2 cellular contexts compared by ENCODE assay signal in genomic region chr6:84089552-84089951, GRCh38.
TF ChIP-seq lines count a peak whose summit lies in the region.

No MANE protein-coding gene starts in this region.

TF ChIP-seq in GM23338, 12 proteins besides CTCF, POLR2A, EP300 and RAD21:
- TF ChIP-seq JUNB (IDR thresholded peaks at IDR 0.05; ENCODE audit: unreplicated experiment) (no peak), CREB1 (CRISPR knock-in tag; IDR thresholded peaks at IDR 0.05; ENCODE audit: low read depth) (no peak), NANOG (IDR thresholded peaks at IDR 0.05; ENCODE audit: borderline replicate concordance) (no peak), REST (IDR thresholded peaks at IDR 0.05; ENCODE audit: unreplicated experiment) (no peak), STAT1 (IDR thresholded peaks at IDR 0.05; ENCODE audit: unreplicated experiment) (no peak), POLR2AphosphoS5 (IDR thresholded peaks at IDR 0.05; ENCODE audit: low read depth) (no peak), EZH2phosphoT487 (IDR thresholded peaks at IDR 0.05; ENCODE audit: unreplicated experiment) (no peak), EZH2 (IDR thresholded peaks at IDR 0.05; ENCODE audit: low read depth, unreplicated experiment) (no peak), ZNF331 (CRISPR knock-in tag; IDR thresholded peaks at IDR 0.05; ENCODE audit: low read depth) (no peak), ZNF114 (CRISPR knock-in tag; IDR thresholded peaks at IDR 0.05) (no peak)
- TF ChIP-seq, protein P1, sequence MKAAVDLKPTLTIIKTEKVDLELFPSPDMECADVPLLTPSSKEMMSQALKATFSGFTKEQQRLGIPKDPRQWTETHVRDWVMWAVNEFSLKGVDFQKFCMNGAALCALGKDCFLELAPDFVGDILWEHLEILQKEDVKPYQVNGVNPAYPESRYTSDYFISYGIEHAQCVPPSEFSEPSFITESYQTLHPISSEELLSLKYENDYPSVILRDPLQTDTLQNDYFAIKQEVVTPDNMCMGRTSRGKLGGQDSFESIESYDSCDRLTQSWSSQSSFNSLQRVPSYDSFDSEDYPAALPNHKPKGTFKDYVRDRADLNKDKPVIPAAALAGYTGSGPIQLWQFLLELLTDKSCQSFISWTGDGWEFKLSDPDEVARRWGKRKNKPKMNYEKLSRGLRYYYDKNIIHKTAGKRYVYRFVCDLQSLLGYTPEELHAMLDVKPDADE (IDR thresholded peaks at IDR 0.05), result no peak
- TF ChIP-seq, protein P2, sequence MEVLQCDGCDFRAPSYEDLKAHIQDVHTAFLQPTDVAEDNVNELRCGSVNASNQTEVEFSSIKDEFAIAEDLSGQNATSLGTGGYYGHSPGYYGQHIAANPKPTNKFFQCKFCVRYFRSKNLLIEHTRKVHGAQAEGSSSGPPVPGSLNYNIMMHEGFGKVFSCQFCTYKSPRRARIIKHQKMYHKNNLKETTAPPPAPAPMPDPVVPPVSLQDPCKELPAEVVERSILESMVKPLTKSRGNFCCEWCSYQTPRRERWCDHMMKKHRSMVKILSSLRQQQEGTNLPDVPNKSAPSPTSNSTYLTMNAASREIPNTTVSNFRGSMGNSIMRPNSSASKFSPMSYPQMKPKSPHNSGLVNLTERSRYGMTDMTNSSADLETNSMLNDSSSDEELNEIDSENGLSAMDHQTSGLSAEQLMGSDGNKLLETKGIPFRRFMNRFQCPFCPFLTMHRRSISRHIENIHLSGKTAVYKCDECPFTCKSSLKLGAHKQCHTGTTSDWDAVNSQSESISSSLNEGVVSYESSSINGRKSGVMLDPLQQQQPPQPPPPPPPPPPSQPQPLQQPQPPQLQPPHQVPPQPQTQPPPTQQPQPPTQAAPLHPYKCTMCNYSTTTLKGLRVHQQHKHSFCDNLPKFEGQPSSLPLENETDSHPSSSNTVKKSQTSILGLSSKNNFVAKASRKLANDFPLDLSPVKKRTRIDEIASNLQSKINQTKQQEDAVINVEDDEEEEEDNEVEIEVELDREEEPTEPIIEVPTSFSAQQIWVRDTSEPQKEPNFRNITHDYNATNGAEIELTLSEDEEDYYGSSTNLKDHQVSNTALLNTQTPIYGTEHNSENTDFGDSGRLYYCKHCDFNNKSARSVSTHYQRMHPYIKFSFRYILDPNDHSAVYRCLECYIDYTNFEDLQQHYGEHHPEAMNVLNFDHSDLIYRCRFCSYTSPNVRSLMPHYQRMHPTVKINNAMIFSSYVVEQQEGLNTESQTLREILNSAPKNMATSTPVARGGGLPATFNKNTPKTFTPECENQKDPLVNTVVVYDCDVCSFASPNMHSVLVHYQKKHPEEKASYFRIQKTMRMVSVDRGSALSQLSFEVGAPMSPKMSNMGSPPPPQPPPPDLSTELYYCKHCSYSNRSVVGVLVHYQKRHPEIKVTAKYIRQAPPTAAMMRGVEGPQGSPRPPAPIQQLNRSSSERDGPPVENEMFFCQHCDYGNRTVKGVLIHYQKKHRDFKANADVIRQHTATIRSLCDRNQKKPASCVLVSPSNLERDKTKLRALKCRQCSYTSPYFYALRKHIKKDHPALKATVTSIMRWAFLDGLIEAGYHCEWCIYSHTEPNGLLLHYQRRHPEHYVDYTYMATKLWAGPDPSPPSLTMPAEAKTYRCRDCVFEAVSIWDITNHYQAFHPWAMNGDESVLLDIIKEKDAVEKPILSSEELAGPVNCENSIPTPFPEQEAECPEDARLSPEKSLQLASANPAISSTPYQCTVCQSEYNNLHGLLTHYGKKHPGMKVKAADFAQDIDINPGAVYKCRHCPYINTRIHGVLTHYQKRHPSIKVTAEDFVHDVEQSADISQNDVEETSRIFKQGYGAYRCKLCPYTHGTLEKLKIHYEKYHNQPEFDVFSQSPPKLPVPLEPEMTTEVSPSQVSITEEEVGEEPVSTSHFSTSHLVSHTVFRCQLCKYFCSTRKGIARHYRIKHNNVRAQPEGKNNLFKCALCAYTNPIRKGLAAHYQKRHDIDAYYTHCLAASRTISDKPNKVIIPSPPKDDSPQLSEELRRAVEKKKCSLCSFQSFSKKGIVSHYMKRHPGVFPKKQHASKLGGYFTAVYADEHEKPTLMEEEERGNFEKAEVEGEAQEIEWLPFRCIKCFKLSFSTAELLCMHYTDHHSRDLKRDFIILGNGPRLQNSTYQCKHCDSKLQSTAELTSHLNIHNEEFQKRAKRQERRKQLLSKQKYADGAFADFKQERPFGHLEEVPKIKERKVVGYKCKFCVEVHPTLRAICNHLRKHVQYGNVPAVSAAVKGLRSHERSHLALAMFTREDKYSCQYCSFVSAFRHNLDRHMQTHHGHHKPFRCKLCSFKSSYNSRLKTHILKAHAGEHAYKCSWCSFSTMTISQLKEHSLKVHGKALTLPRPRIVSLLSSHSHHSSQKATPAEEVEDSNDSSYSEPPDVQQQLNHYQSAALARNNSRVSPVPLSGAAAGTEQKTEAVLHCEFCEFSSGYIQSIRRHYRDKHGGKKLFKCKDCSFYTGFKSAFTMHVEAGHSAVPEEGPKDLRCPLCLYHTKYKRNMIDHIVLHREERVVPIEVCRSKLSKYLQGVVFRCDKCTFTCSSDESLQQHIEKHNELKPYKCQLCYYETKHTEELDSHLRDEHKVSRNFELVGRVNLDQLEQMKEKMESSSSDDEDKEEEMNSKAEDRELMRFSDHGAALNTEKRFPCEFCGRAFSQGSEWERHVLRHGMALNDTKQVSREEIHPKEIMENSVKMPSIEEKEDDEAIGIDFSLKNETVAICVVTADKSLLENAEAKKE (CRISPR knock-in tag; IDR thresholded peaks at IDR 0.05), result no peak

TF ChIP-seq in K562, 482 proteins besides CTCF, POLR2A, EP300 and RAD21:
- no peak for TF ChIP-seq SIX5 (IDR thresholded peaks at IDR 0.05; ENCODE audit: borderline replicate concordance in 1 of 2, insufficient read depth in 1 of 2, low read depth in 1 of 2, low read length in 2 of 2)
- TF ChIP-seq, protein P3, sequence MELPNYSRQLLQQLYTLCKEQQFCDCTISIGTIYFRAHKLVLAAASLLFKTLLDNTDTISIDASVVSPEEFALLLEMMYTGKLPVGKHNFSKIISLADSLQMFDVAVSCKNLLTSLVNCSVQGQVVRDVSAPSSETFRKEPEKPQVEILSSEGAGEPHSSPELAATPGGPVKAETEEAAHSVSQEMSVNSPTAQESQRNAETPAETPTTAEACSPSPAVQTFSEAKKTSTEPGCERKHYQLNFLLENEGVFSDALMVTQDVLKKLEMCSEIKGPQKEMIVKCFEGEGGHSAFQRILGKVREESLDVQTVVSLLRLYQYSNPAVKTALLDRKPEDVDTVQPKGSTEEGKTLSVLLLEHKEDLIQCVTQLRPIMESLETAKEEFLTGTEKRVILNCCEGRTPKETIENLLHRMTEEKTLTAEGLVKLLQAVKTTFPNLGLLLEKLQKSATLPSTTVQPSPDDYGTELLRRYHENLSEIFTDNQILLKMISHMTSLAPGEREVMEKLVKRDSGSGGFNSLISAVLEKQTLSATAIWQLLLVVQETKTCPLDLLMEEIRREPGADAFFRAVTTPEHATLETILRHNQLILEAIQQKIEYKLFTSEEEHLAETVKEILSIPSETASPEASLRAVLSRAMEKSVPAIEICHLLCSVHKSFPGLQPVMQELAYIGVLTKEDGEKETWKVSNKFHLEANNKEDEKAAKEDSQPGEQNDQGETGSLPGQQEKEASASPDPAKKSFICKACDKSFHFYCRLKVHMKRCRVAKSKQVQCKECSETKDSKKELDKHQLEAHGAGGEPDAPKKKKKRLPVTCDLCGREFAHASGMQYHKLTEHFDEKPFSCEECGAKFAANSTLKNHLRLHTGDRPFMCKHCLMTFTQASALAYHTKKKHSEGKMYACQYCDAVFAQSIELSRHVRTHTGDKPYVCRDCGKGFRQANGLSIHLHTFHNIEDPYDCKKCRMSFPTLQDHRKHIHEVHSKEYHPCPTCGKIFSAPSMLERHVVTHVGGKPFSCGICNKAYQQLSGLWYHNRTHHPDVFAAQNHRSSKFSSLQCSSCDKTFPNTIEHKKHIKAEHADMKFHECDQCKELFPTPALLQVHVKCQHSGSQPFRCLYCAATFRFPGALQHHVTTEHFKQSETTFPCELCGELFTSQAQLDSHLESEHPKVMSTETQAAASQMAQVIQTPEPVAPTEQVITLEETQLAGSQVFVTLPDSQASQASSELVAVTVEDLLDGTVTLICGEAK (IDR thresholded peaks at IDR 0.05), result peak; percentile 38; the same call in 1 of the 2 replicates
- TF ChIP-seq, protein P3 (CRISPR knock-in tag; IDR thresholded peaks at IDR 0.05), result no peak
- no peak for TF ChIP-seq FOXJ2 (tag; IDR thresholded peaks at IDR 0.05)
